Comparison of ENCODE assay signal across 8 cellular contexts in the genomic region with DNA sequence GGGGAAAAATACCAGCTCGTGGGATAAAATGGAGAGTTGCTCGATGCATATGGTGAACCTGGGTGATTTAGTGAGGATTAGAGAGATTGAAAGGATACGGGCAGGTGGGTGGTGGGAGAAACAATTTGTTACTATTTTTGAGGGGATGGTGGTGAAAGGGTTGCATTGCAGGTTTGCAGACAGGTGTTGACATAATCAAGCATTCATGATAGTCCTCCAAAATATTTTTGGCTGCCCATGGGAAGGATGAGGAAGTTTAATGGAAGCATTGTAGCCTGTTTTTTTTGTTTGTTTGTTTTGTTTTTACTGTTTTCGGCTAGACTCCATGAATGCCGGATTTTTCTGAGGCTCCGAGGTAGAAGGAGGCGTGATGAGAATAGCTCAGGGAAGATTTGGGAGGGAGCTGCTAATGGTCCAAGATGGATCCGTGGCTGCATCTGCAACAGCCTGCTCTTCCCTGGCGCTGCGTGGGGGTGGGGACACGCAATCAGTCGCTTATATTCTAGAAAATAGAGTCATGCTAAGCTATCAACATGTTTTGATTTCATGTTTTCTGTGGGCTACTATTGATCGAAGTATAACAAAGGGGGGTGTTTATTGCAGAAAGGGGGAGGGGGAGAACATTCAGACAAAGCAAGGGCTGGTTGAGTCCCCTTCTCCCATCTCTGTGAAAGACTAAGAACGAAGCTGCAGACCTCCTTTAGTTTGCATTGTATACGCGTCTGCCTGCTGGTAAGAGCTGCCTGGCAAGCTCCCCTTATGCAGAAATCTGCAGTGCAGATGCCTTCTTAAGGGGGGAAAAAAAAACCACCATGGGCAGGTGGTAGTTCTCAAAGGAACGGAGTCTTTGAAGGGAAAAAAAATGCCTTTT. TPM values are rescaled to one million over a fixed set of nuclear protein-coding genes. Genes with fewer than 3 reads are reported as not detected.
A peak's percentile ranks its signal among the peaks of the same experiment; 100 is the strongest.
DNase-seq lines count a peak whose midpoint lies in the region; ATAC-seq, FAIRE-seq and TF ChIP-seq lines count a peak whose summit lies in the region.

No MANE protein-coding gene starts in this region.

- H3K36me3 ChIP-seq in ES-I3 (ENCODE audit: insufficient read depth, low read length): no peaks in the 10 kb centered on the region; the same call in 1 of the 2 replicates
- no peaks in the 10 kb centered on the region for H3K36me3 ChIP-seq in OCI-LY1 (ENCODE audit: insufficient read depth, low read length)
- no peaks in the 10 kb centered on the region for H3K36me3 ChIP-seq in bronchial epithelial cell (ENCODE audit: control insufficient read depth, insufficient read depth, low read length)
- no peaks in the 10 kb centered on the region for H3K36me3 ChIP-seq in kidney epithelial cell (ENCODE audit: control insufficient read depth, insufficient read depth, low read length)

- ATAC-seq in HG02981 (IDR thresholded peaks at IDR 0.05; ENCODE audit: unreplicated experiment): peak; percentile 13

- peaks cover 51% of the 10 kb centered on the region for H3K79me2 ChIP-seq in OCI-LY1 (ENCODE audit: insufficient read depth, low read length)

- FAIRE-seq in bronchial epithelial cell (lab: Jason Lieb, UNC): no peak

- no peaks in the 10 kb centered on the region for H3F3A ChIP-seq in OCI-LY1 (ENCODE audit: insufficient read depth, low read length)

- no peaks in the 10 kb centered on the region for H3K9me2 ChIP-seq in OCI-LY1 (ENCODE audit: low read depth, low read length)

- H2AFZ ChIP-seq in OCI-LY1 (ENCODE audit: low read length): no peak overlapping the region

- no peaks in the 10 kb centered on the region for H3K9me3 ChIP-seq in ES-I3 (ENCODE audit: control insufficient read depth, insufficient read depth, low read length)
- H3K9me3 ChIP-seq in OCI-LY1 (ENCODE audit: low read length): no peaks in the 10 kb centered on the region

- H3K9ac ChIP-seq in ES-I3 (ENCODE audit: low read depth, low read length) (peak overlapping the region; percentile 92), OCI-LY1 (ENCODE audit: low read length) (peak overlapping the region; percentile 76)

- H3K4me2 ChIP-seq in OCI-LY1 (ENCODE audit: low read length): peak overlapping the region; percentile 98

- H3K4me3 ChIP-seq in OCI-LY1 (ENCODE audit: low read depth, low read length, poor library complexity, severe bottlenecking): peak overlapping the region; percentile 72
- H3K4me3 ChIP-seq in bronchial epithelial cell (ENCODE audit: low read depth, low read length): peak overlapping the region; percentile 64
- peak overlapping the region; percentile 80 for H3K4me3 ChIP-seq in kidney epithelial cell (ENCODE audit: low read depth, low read length)

- TF ChIP-seq CTCF in OCI-LY1 (IDR thresholded peaks at IDR 0.05; ENCODE audit: low read length): peak; percentile 33; the same call in 1 of the 2 replicates
- TF ChIP-seq CTCF in bronchial epithelial cell (IDR thresholded peaks at IDR 0.05; ENCODE audit: insufficient read depth, low read length, severe bottlenecking): no peak
- peak; percentile 9 for TF ChIP-seq CTCF in kidney epithelial cell (IDR thresholded peaks at IDR 0.05; ENCODE audit: insufficient read depth, low read length, poor library complexity, severe bottlenecking)

- H3K27ac ChIP-seq in OCI-LY1 (ENCODE audit: low read depth, low read length, poor library complexity, severe bottlenecking): peak overlapping the region; percentile 75

- no peaks in the 10 kb centered on the region for H3K27me3 ChIP-seq in OCI-LY1 (ENCODE audit: insufficient read depth, low read length)
- H3K27me3 ChIP-seq in bronchial epithelial cell (ENCODE audit: control insufficient read depth, insufficient read depth, low read length): no peaks in the 10 kb centered on the region
- no peaks in the 10 kb centered on the region for H3K27me3 ChIP-seq in kidney epithelial cell (ENCODE audit: control insufficient read depth, insufficient read depth, low read length)

- H3K4me1 ChIP-seq in ES-I3 (ENCODE audit: insufficient read depth, low read length): peaks cover 7% of the 10 kb centered on the region
- peaks cover 23% of the 10 kb centered on the region for H3K4me1 ChIP-seq in OCI-LY1 (ENCODE audit: insufficient read depth, low read length, severe bottlenecking)

- DNase-seq in bronchial epithelial cell (ENCODE audit: low read depth) (no peak), kidney epithelial cell (ENCODE audit: low read depth) (no peak), kidney glomerular epithelial cell (lab: John Stamatoyannopoulos, UW) (no peak), DMS153 treated with DMSO at 0.1 percent for 48 hours (lab: John Stamatoyannopoulos, UW; ENCODE audit: unreplicated experiment) (no peak)
- peak; percentile 32 to 36 for DNase-seq in stimulated activated CD4-positive, alpha-beta T cell treated with anti-CD3 and anti-CD28 coated beads, Interleukin-2, amount 100 ng/mL, for 24 hours

- H4K20me1 ChIP-seq in OCI-LY1 (ENCODE audit: insufficient read depth, low read length): no peaks in the 10 kb centered on the region

RNA-seq across cellular contexts. Expression of gene RTN3, which starts 1.0 kb away (rescaled TPM):
- total RNA-seq in bronchial epithelial cell (29.0 and 38.5 TPM in 2 replicates), kidney epithelial cell (102 and 107 TPM in 2 replicates)

RNA-seq across cellular contexts. Expression of gene ATL3, which starts 11.1 kb away (rescaled TPM):
- total RNA-seq in bronchial epithelial cell (63.7 and 81.0 TPM in 2 replicates), kidney epithelial cell (42.6 and 42.7 TPM in 2 replicates)

Comparison
In these comparisons a context has a peak if more than half of its experiments do, and no peak if none do; other contexts are left out.
1. DNase-seq: peak in stimulated activated CD4-positive, alpha-beta T cell treated with anti-CD3 and anti-CD28 coated beads, Interleukin-2, amount 100 ng/mL, for 24 hours (2 of 2); none in bronchial epithelial cell (single experiment), kidney epithelial cell (single experiment), kidney glomerular epithelial cell (single experiment) and DMS153 treated with DMSO at 0.1 percent for 48 hours (single experiment).
2. Peak in every context shown above with its lines, with median percentiles within 50 percentile points of each other: H3K4me3 ChIP-seq.